In genomic region chr2:98487806-98488189, GRCh38 we compare ENCODE assay signal across 9 cellular contexts.
DNase-seq lines count a peak whose midpoint lies in the region; ATAC-seq and TF ChIP-seq lines count a peak whose summit lies in the region.
"Had no signal": no experiment of that assay in that cellular context is flagged by ENCODE, and none has a peak within 500 bp of the region (broad histone marks: within the 10 kb centered on the region; RNA-seq: fewer than 3 reads in every experiment).

No MANE protein-coding gene starts in this region.

- H3K4me3 ChIP-seq in coronary artery = no peak overlapping the region
- H3K4me3 ChIP-seq: SJCRH30 had no signal

- DNase-seq in CD1c-positive myeloid dendritic cell (ENCODE audit: extremely low spot score) = peak; percentile 68
- DNase-seq in NCI-H2029 (lab: John Stamatoyannopoulos, UW) = peak; percentile 44
- peak; percentile 51 for DNase-seq in activated T-cell treated with anti-CD3 and anti-CD28 coated beads, Interleukin-2, amount 50 U/mL, for 1 hour
- DNase-seq in iPS-NIHi11 (ENCODE audit: low spot score) = peak; percentile 50
- no peak for DNase-seq in NCI-H1092 (lab: John Stamatoyannopoulos, UW)
- no peak for DNase-seq in coronary artery (ENCODE audit: low spot score)

- TF ChIP-seq CTCF in coronary artery (IDR thresholded peaks at IDR 0.05) = no peak

- no peak overlapping the region for H3K27ac ChIP-seq in coronary artery
- H3K27ac ChIP-seq: SJCRH30 had no signal

- peak; percentile 57 for ATAC-seq in GM18508 (IDR thresholded peaks at IDR 0.05; ENCODE audit: insufficient read depth, unreplicated experiment)
- ATAC-seq in HG02798 (IDR thresholded peaks at IDR 0.05; ENCODE audit: poor library complexity, unreplicated experiment) = peak; percentile 63

Comparison
In these comparisons a context has a peak if more than half of its experiments do, and no peak if none do; other contexts are left out.
1. DNase-seq: peak in CD1c-positive myeloid dendritic cell (single experiment), NCI-H2029 (single experiment), activated T-cell treated with anti-CD3 and anti-CD28 coated beads, Interleukin-2, amount 50 U/mL, for 1 hour (single experiment) and iPS-NIHi11 (single experiment); none in NCI-H1092 (single experiment) and coronary artery (single experiment).